24 cellular contexts compared by ENCODE assay signal in genomic region chr2:12027136-12027535, GRCh38.
"Had no signal": no experiment of that assay in that cellular context is flagged by ENCODE, and none has a peak within 500 bp of the region (broad histone marks: within the 10 kb centered on the region; RNA-seq: fewer than 3 reads in every experiment).

No MANE protein-coding gene starts in this region.

- H3K4me2 ChIP-seq: KMS-11, PC-9 had no signal

- H3K4me1 ChIP-seq: Peyer's patch had no signal

- H3K4me3 ChIP-seq: PC-9, Peyer's patch, SJCRH30 had no signal

- H3K9me3 ChIP-seq: Peyer's patch had no signal

- DNase-seq: IMR-90, MV-4-11, NCI-H1048, NCI-H1105 treated with DMSO at 0.1 percent for 48 hours, NCI-H1417 treated with DMSO at 0.1 percent for 48 hours, NCI-H146, NCI-H1694 treated with DMSO at 0.1 percent for 48 hours, NCI-H1930, NCI-H2081, NCI-H2107, NCI-H2227 treated with DMSO at 0.1 percent for 48 hours, NCI-H510A, NCI-H524 treated with DMSO at 0.1 percent for 48 hours, NCI-H69, NCI-H774, OCI-M1, PC-9, Peyer's patch, SHP77 treated with DMSO at 0.1 percent for 48 hours, SJCRH30 had no signal

- ATAC-seq: HepG2, Right ventricle myocardium inferior, SK-N-SH treated with all-trans-retinoic acid at 6 μM for 48 hours had no signal

- H3K36me3 ChIP-seq: Peyer's patch, SJCRH30 had no signal

- H2AFZ ChIP-seq: PC-9 had no signal

- H3K27me3 ChIP-seq: Peyer's patch, SJCRH30 had no signal

- H3K9ac ChIP-seq: KMS-11 had no signal

- H3K27ac ChIP-seq: KMS-11, PC-9, Peyer's patch, SJCRH30 had no signal
